24 cellular contexts compared by ENCODE assay signal in the genomic region with DNA sequence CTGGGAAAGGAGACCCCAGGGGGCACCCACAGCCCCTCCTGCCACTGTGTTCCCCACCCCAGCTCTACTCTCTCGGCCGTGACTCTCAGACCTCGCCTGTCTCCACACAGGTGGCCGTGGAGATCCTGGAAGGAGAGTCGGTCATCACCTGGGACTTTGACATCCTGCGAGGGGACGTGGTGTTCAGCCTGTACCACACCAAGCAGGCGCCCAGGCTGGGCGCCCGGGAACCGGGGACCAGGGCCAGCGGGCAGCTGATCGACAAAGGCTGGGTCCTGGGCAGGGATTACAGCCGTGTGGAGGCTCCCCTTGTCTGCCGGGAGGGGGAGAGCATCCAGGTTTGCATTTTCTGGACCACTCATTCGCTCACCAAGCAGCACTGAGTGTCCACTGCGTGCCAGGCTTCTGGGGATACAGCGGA. TPM values are rescaled to one million over a fixed set of nuclear protein-coding genes. Genes with fewer than 3 reads are reported as not detected.
DNase-seq lines count a peak whose midpoint lies in the region; ATAC-seq, FAIRE-seq and TF ChIP-seq lines count a peak whose summit lies in the region.
"Had no signal": no experiment of that assay in that cellular context is flagged by ENCODE, and none has a peak within 500 bp of the region (broad histone marks: within the 10 kb centered on the region; RNA-seq: fewer than 3 reads in every experiment).

No MANE protein-coding gene starts in this region.

- TF ChIP-seq EP300 in HepG2 (IDR thresholded peaks at IDR 0.05; ENCODE audit: low read depth in 2 of 2, low read length in 2 of 2) (no peak), HepG2 (CRISPR knock-in tag; IDR thresholded peaks at IDR 0.05; ENCODE audit: borderline replicate concordance) (no peak)

- H4K20me1 ChIP-seq in HepG2 (ENCODE audit: insufficient read depth, low read length) (no peaks in the 10 kb centered on the region), osteoblast (ENCODE audit: insufficient read depth, low read length) (no peaks in the 10 kb centered on the region)

- in situ Hi-C loops in HepG2 (cut with HindIII; ENCODE audit: extremely low pct_ligation_motif_present, low pct_unique_long_range_greater_than_20kb) = no loop called here

- no peak for TF ChIP-seq POLR2A in HepG2 (IDR thresholded peaks at IDR 0.05; ENCODE audit: insufficient read depth in 1 of 2, low read depth in 2 of 2, low read length in 2 of 2)
- no peak for TF ChIP-seq POLR2A in right lobe of liver (IDR thresholded peaks at IDR 0.05)

- TF ChIP-seq CTCF in HepG2 (CRISPR knock-in tag; IDR thresholded peaks at IDR 0.05) (no peak), right lobe of liver (IDR thresholded peaks at IDR 0.05) (no peak), kidney (IDR thresholded peaks at IDR 0.05; ENCODE audit: borderline replicate concordance, extremely low read depth, insufficient read depth) (no peak), osteoblast (IDR thresholded peaks at IDR 0.05; ENCODE audit: extremely low read depth, low read depth, low read length) (no peak)

- H3K4me2 ChIP-seq in HepG2 (ENCODE audit: low read depth, low read length) (no peak overlapping the region), osteoblast (ENCODE audit: insufficient read depth, low read length) (no peak overlapping the region)

- DNase-seq in HepG2 (ENCODE audit: low spot score) (no peak), right lobe of liver (no peak), H7 (peak; percentile 50), kidney (peak; percentile 45), osteoblast (ENCODE audit: insufficient read length, low spot score, missing footprints) (peak; percentile 63), NCI-H1092 treated with DMSO at 0.1 percent for 48 hours (lab: John Stamatoyannopoulos, UW) (no peak), NCI-H1930 (lab: John Stamatoyannopoulos, UW) (no peak)
- DNase-seq in central memory CD4-positive, alpha-beta T cell = no peak
- DNase-seq: 8988T; C1 segment of cervical spinal cord; Calu3; CD4-positive, alpha-beta memory T cell; COR-L47; DMS153; DND-41; GDM1; GM23248; HFFc6 had no signal

- H3K36me3 ChIP-seq in HepG2 (replicated peaks in 1 of 2; ENCODE audit: control insufficient read depth in 1 of 2, insufficient read depth in 2 of 2, low read length in 2 of 2) (no peaks in the 10 kb centered on the region), right lobe of liver (no peaks in the 10 kb centered on the region), H7 (replicated peaks; ENCODE audit: control insufficient read depth, insufficient read depth, low read length) (peaks cover 3% of the 10 kb centered on the region), kidney (ENCODE audit: control insufficient read depth in 1 of 2, insufficient read depth in 2 of 2, low read length in 2 of 2) (no peaks in the 10 kb centered on the region), osteoblast (ENCODE audit: insufficient read depth, low read length) (no peaks in the 10 kb centered on the region)
- H3K36me3 ChIP-seq: HAP-1 had no signal

- CTCF ChIA-PET in HepG2 (lab: Yijun Ruan, JAX; ENCODE audit: low intra/inter-chr PET ratio, low total read pairs) = no interaction called here

- H3K79me2 ChIP-seq in HepG2 (ENCODE audit: insufficient read depth, low read length) (no peaks in the 10 kb centered on the region), osteoblast (ENCODE audit: insufficient read depth, low read length) (no peaks in the 10 kb centered on the region)

- H3K9me3 ChIP-seq in HepG2 (ENCODE audit: low read length) (no peaks in the 10 kb centered on the region), right lobe of liver (no peaks in the 10 kb centered on the region), kidney (ENCODE audit: control insufficient read depth in 1 of 2, low read length in 2 of 2) (no peaks in the 10 kb centered on the region), osteoblast (ENCODE audit: low read depth, low read length) (no peaks in the 10 kb centered on the region)
- H3K9me3 ChIP-seq: HAP-1 had no signal

- H3K4me3 ChIP-seq in HepG2 (replicated peaks in 1 of 3; ENCODE audit: insufficient read depth in 1 of 3, low read depth in 2 of 3, low read length in 3 of 3) = no peak overlapping the region
- no peak overlapping the region for H3K4me3 ChIP-seq in right lobe of liver
- H3K4me3 ChIP-seq in H7 (ENCODE audit: insufficient read depth, low read depth, low read length) = no peak overlapping the region
- no peak overlapping the region for H3K4me3 ChIP-seq in kidney (ENCODE audit: low read length in 2 of 2)
- H3K4me3 ChIP-seq in osteoblast (ENCODE audit: insufficient read depth, low read length) = no peak overlapping the region
- H3K4me3 ChIP-seq: GM12878, GM23248, HAP-1 had no signal

- BruUV-seq in HepG2 (replicated peaks; lab: Mats Ljungman, UMichigan) = no TSS peak

- peaks cover 36% of the 10 kb centered on the region for H3K4me1 ChIP-seq in HepG2 (ENCODE audit: insufficient read depth, low read length)
- H3K4me1 ChIP-seq in right lobe of liver = no peaks in the 10 kb centered on the region
- H3K4me1 ChIP-seq in kidney (ENCODE audit: control insufficient read depth in 1 of 2, insufficient read depth in 1 of 2, low read depth in 1 of 2, low read length in 2 of 2) = no peaks in the 10 kb centered on the region
- H3K4me1 ChIP-seq in osteoblast (ENCODE audit: insufficient read depth, low read length) = no peaks in the 10 kb centered on the region
- H3K4me1 ChIP-seq: HAP-1 had no signal

- FAIRE-seq in HepG2 (lab: Jason Lieb, UNC) (no peak), kidney (lab: Jason Lieb, UNC) (no peak)
- FAIRE-seq: GM12878, GM19239 had no signal

- H3K27ac ChIP-seq in HepG2 (ENCODE audit: extremely low read length, insufficient read depth, low read length) (no peak overlapping the region), right lobe of liver (no peak overlapping the region), kidney (ENCODE audit: low read depth in 2 of 2, low read length in 2 of 2) (no peak overlapping the region), osteoblast (ENCODE audit: low read depth, low read length) (no peak overlapping the region)
- H3K27ac ChIP-seq: GM23248 had no signal

- H3K9ac ChIP-seq in HepG2 (ENCODE audit: insufficient read depth, low read depth, low read length) (no peak overlapping the region), kidney (ENCODE audit: low read length in 2 of 2) (no peak overlapping the region)
- H3K9ac ChIP-seq: GM23248 had no signal

- no peak for TF ChIP-seq RAD21 in HepG2 (CRISPR knock-in tag; IDR thresholded peaks at IDR 0.05)

- WGBS in HepG2 (ENCODE audit: low lambda C conversion rate) = 24% methylated on average over 13 of the region's 18 CpGs
- 80% methylated on average over 2 of the region's 18 CpGs for WGBS in right lobe of liver (ENCODE audit: insufficient coverage, low coverage, low lambda C conversion rate, missing lambda C conversion rate)

- POLR2A ChIA-PET in HepG2 (lab: Yijun Ruan, JAX) = no interaction called here

- ATAC-seq in HepG2 (peak; percentile 40), right lobe of liver (no peak)
- ATAC-seq: GM12878 had no signal

- H3K27me3 ChIP-seq in HepG2 (ENCODE audit: control insufficient read depth in 1 of 2, insufficient read depth in 2 of 2, low read length in 2 of 2) = peaks cover 8 to 62% of the 10 kb centered on the region in 2 experiments; a peak in 4 of 5 replicates
- no peaks in the 10 kb centered on the region for H3K27me3 ChIP-seq in right lobe of liver
- H3K27me3 ChIP-seq in H7 (ENCODE audit: control insufficient read depth, insufficient read depth, low read length) = no peaks in the 10 kb centered on the region
- H3K27me3 ChIP-seq in osteoblast (ENCODE audit: insufficient read depth, low read length) = no peaks in the 10 kb centered on the region

- no peak overlapping the region for H2AFZ ChIP-seq in HepG2 (ENCODE audit: low read length)
- no peak overlapping the region for H2AFZ ChIP-seq in osteoblast (ENCODE audit: low read length)
- H2AFZ ChIP-seq: GM23248 had no signal

- intact Hi-C loops in HepG2 (cut with micrococcal nuclease; ENCODE audit: unreplicated experiment) = no loop called here
- intact Hi-C loops in right lobe of liver (cut with DNase I) = no loop called here
- intact Hi-C loops in kidney (cut with DNase I) = no loop called here

RNA-seq across cellular contexts. Expression of a gene that starts 25.4 kb away (rescaled TPM):
- total RNA-seq in HepG2 (2016; rRNA removed; fragmentation: Illumina TruSeq; extraction: Trizol) = 29.8 and 60.3 TPM in 2 replicates
- total RNA-seq in HepG2 (2016; cell fraction: cytosol; rRNA removed; fragmentation: Illumina TruSeq; extraction: Trizol; ENCODE audit: low read depth) = 10.2 and 12.2 TPM in 2 replicates
- 25.3 and 59.7 TPM in 2 replicates for total RNA-seq in HepG2 (2016; cell fraction: insoluble cytoplasmic fraction; rRNA removed; fragmentation: Illumina TruSeq; extraction: Trizol)
- 19.0 and 22.6 TPM in 2 replicates for total RNA-seq in HepG2 (2016; cell fraction: membrane; rRNA removed; fragmentation: Illumina TruSeq; extraction: Trizol)
- 58.3 and 69.4 TPM in 2 replicates for total RNA-seq in HepG2 (2016; cell fraction: nucleus; rRNA removed; fragmentation: Illumina TruSeq; extraction: Trizol)
- 27.1 and 31.6 TPM in 2 replicates for polyA plus RNA-seq in HepG2 (2011; rRNA removed)
- 28.0 and 43.3 TPM in 2 replicates for polyA plus RNA-seq in HepG2 (2011; cell fraction: cytosol; rRNA removed)
- 119 and 135 TPM in 2 replicates for polyA plus RNA-seq in HepG2 (2011; cell fraction: nucleus; rRNA removed)
- polyA plus RNA-seq in HepG2 (2012) = 20.6 and 22.0 TPM in 2 replicates
- polyA plus RNA-seq in HepG2 (2016; cell fraction: cytosol; fragmentation: Illumina TruSeq; extraction: Trizol; ENCODE audit: low read depth) = 7.6 and 9.3 TPM in 2 replicates
- polyA plus RNA-seq in HepG2 (2016; cell fraction: insoluble cytoplasmic fraction; fragmentation: Illumina TruSeq; extraction: Trizol; ENCODE audit: low read depth) = 24.9 and 27.9 TPM in 2 replicates
- 15.1 and 16.1 TPM in 2 replicates for polyA plus RNA-seq in HepG2 (2016; cell fraction: membrane; fragmentation: Illumina TruSeq; extraction: Trizol; ENCODE audit: low read depth)
- polyA plus RNA-seq in HepG2 (2016; cell fraction: nucleus; fragmentation: Illumina TruSeq; extraction: Trizol; ENCODE audit: insufficient read depth, low read depth) = 111 and 120 TPM in 2 replicates
- polyA minus RNA-seq in HepG2 (2011; rRNA and poly(A)+ RNA removed; ENCODE audit: low replicate concordance) = 13.4 and 91.3 TPM in 2 replicates
- polyA minus RNA-seq in HepG2 (2011; cell fraction: cytosol; rRNA and poly(A)+ RNA removed) = 24.6 and 30.4 TPM in 2 replicates
- 41.9 and 43.5 TPM in 2 replicates for polyA minus RNA-seq in HepG2 (2011; cell fraction: nucleus; rRNA and poly(A)+ RNA removed)
- total RNA-seq in right lobe of liver = 10 to 100 TPM in 2 of 6 experiments, 1 to 10 TPM in 4; 6.6 to 22.1 (median 8.4) TPM
- 11.9 and 12.7 TPM in 2 replicates for total RNA-seq in H7 (2014; rRNA removed; shearing (Covaris generic))
- total RNA-seq in kidney = 13.8 TPM
- polyA plus RNA-seq in kidney (ENCODE audit: insufficient read depth, low read depth, low replicate concordance) = 14.5 TPM
- total RNA-seq in osteoblast = 29.8 and 40.2 TPM in 2 replicates

RNA-seq across cellular contexts. Expression of a gene that starts 50.2 kb away (rescaled TPM):
- 0.36 and 0.42 TPM in 2 replicates for total RNA-seq in HepG2 (2016; rRNA removed; fragmentation: Illumina TruSeq; extraction: Trizol)
- 0.09 TPM in 1 of 2 replicates, not detected in the other for total RNA-seq in HepG2 (2016; cell fraction: cytosol; rRNA removed; fragmentation: Illumina TruSeq; extraction: Trizol; ENCODE audit: low read depth)
- total RNA-seq in HepG2 (2016; cell fraction: insoluble cytoplasmic fraction; rRNA removed; fragmentation: Illumina TruSeq; extraction: Trizol) = 0.34 and 0.43 TPM in 2 replicates
- total RNA-seq in HepG2 (2016; cell fraction: membrane; rRNA removed; fragmentation: Illumina TruSeq; extraction: Trizol) = 0.19 and 0.21 TPM in 2 replicates
- total RNA-seq in HepG2 (2016; cell fraction: nucleus; rRNA removed; fragmentation: Illumina TruSeq; extraction: Trizol) = 0.34 and 0.43 TPM in 2 replicates
- polyA plus RNA-seq in HepG2 (2011; rRNA removed) = 0.40 and 0.60 TPM in 2 replicates
- 0.31 and 0.44 TPM in 2 replicates for polyA plus RNA-seq in HepG2 (2011; cell fraction: cytosol; rRNA removed)
- polyA plus RNA-seq in HepG2 (2011; cell fraction: nucleus; rRNA removed) = 1.3 and 1.5 TPM in 2 replicates
- 0.59 and 1.0 TPM in 2 replicates for polyA plus RNA-seq in HepG2 (2012)
- 0.02 TPM in 2 replicates for polyA plus RNA-seq in HepG2 (2016; cell fraction: cytosol; fragmentation: Illumina TruSeq; extraction: Trizol; ENCODE audit: low read depth)
- 0.32 and 0.43 TPM in 2 replicates for polyA plus RNA-seq in HepG2 (2016; cell fraction: insoluble cytoplasmic fraction; fragmentation: Illumina TruSeq; extraction: Trizol; ENCODE audit: low read depth)
- 0.08 and 0.14 TPM in 2 replicates for polyA plus RNA-seq in HepG2 (2016; cell fraction: membrane; fragmentation: Illumina TruSeq; extraction: Trizol; ENCODE audit: low read depth)
- 0.31 and 0.41 TPM in 2 replicates for polyA plus RNA-seq in HepG2 (2016; cell fraction: nucleus; fragmentation: Illumina TruSeq; extraction: Trizol; ENCODE audit: insufficient read depth, low read depth)
- 0.16 and 1.5 TPM in 2 replicates for polyA minus RNA-seq in HepG2 (2011; rRNA and poly(A)+ RNA removed; ENCODE audit: low replicate concordance)
- 0.18 and 0.49 TPM in 2 replicates for polyA minus RNA-seq in HepG2 (2011; cell fraction: cytosol; rRNA and poly(A)+ RNA removed)
- 0.64 and 0.75 TPM in 2 replicates for polyA minus RNA-seq in HepG2 (2011; cell fraction: nucleus; rRNA and poly(A)+ RNA removed)
- total RNA-seq in right lobe of liver = 1 to 10 TPM in 1 of 6 experiments, under 1 TPM in 4, not detected in 1; 0.09 to 1.1 (median 0.60) TPM
- 2.1 and 2.4 TPM in 2 replicates for total RNA-seq in H7 (2014; rRNA removed; shearing (Covaris generic))
- 0.16 TPM for total RNA-seq in kidney
- polyA plus RNA-seq in kidney (ENCODE audit: insufficient read depth, low read depth, low replicate concordance) = 0.13 TPM
- total RNA-seq in osteoblast = under 0.01 and 0.29 TPM in 2 replicates
- total RNA-seq: CD4-positive, alpha-beta memory T cell; GM12878; GM23248; H4; HFFc6 had no signal
- polyA plus RNA-seq: BJ; CD4-positive, alpha-beta memory T cell; GM23248 had no signal

RNA-seq across cellular contexts. Expression of a gene that starts 57.4 kb away (rescaled TPM):
- total RNA-seq in HepG2 (2016; rRNA removed; fragmentation: Illumina TruSeq; extraction: Trizol) (0.97 and 1.9 TPM in 2 replicates), right lobe of liver (not detected), kidney (5.4 TPM), osteoblast (0.59 TPM in 1 of 2 replicates, not detected in the other)
- 0.61 and 0.79 TPM in 2 replicates for total RNA-seq in HepG2 (2016; cell fraction: cytosol; rRNA removed; fragmentation: Illumina TruSeq; extraction: Trizol; ENCODE audit: low read depth)
- 0.45 and 1.1 TPM in 2 replicates for total RNA-seq in HepG2 (2016; cell fraction: insoluble cytoplasmic fraction; rRNA removed; fragmentation: Illumina TruSeq; extraction: Trizol)
- 0.76 and 1.0 TPM in 2 replicates for total RNA-seq in HepG2 (2016; cell fraction: membrane; rRNA removed; fragmentation: Illumina TruSeq; extraction: Trizol)
- total RNA-seq in HepG2 (2016; cell fraction: nucleus; rRNA removed; fragmentation: Illumina TruSeq; extraction: Trizol) = 0.72 and 0.78 TPM in 2 replicates
- polyA plus RNA-seq in HepG2 (2011; rRNA removed) (2.8 and 3.4 TPM in 2 replicates), kidney (ENCODE audit: insufficient read depth, low read depth, low replicate concordance) (68.4 TPM)
- polyA plus RNA-seq in HepG2 (2011; cell fraction: cytosol; rRNA removed) = 2.8 TPM in 2 replicates
- polyA plus RNA-seq in HepG2 (2011; cell fraction: nucleus; rRNA removed) = 1.3 and 1.4 TPM in 2 replicates
- polyA plus RNA-seq in HepG2 (2012) = 1.7 and 2.7 TPM in 2 replicates
- polyA plus RNA-seq in HepG2 (2016; cell fraction: cytosol; fragmentation: Illumina TruSeq; extraction: Trizol; ENCODE audit: low read depth) = 0.58 and 0.68 TPM in 2 replicates
- polyA plus RNA-seq in HepG2 (2016; cell fraction: insoluble cytoplasmic fraction; fragmentation: Illumina TruSeq; extraction: Trizol; ENCODE audit: low read depth) = 0.85 and 1.2 TPM in 2 replicates
- 0.71 and 0.81 TPM in 2 replicates for polyA plus RNA-seq in HepG2 (2016; cell fraction: membrane; fragmentation: Illumina TruSeq; extraction: Trizol; ENCODE audit: low read depth)
- polyA plus RNA-seq in HepG2 (2016; cell fraction: nucleus; fragmentation: Illumina TruSeq; extraction: Trizol; ENCODE audit: insufficient read depth, low read depth) = 1.4 and 2.1 TPM in 2 replicates
- 1.0 TPM in 1 of 2 replicates, not detected in the other for polyA minus RNA-seq in HepG2 (2011; rRNA and poly(A)+ RNA removed; ENCODE audit: low replicate concordance)
- 0.89 and 1.1 TPM in 2 replicates for polyA minus RNA-seq in HepG2 (2011; cell fraction: cytosol; rRNA and poly(A)+ RNA removed)
- 0.50 and 0.90 TPM in 2 replicates for polyA minus RNA-seq in HepG2 (2011; cell fraction: nucleus; rRNA and poly(A)+ RNA removed)
- 3.4 and 4.1 TPM in 2 replicates for total RNA-seq in H7 (2014; rRNA removed; shearing (Covaris generic))
- total RNA-seq: A673; Calu3; CD4-positive, alpha-beta memory T cell; GM12878; GM23248; HFFc6 had no signal
- polyA plus RNA-seq: BJ; CD4-positive, alpha-beta memory T cell; GM12878; GM23248 had no signal

Comparison
In these comparisons a context has a peak if more than half of its experiments do, and no peak if none do; other contexts are left out.
1. DNase-seq: peak in H7 (single experiment), kidney (single experiment) and osteoblast (single experiment); none in HepG2 (single experiment), right lobe of liver (0 of 3), NCI-H1092 treated with DMSO at 0.1 percent for 48 hours (single experiment), NCI-H1930 (0 of 2) and central memory CD4-positive, alpha-beta T cell (single experiment).